8 cellular contexts compared by ENCODE assay signal in genomic region chr18:62637807-62638687, GRCh38.
DNase-seq lines count a peak whose midpoint lies in the region; ATAC-seq and TF ChIP-seq lines count a peak whose summit lies in the region.

No MANE protein-coding gene starts in this region.

- intact Hi-C loops in adrenal gland (cut with DNase I) (no loop called here), mucosa of descending colon (cut with DNase I, micrococcal nuclease) (no loop called here)

- H3K9me3 ChIP-seq in adrenal gland (replicated peaks in 1 of 3) (no peaks in the 10 kb centered on the region), mucosa of descending colon (no peaks in the 10 kb centered on the region)

- H3K4me1 ChIP-seq in adrenal gland (replicated peaks in 1 of 2), result peaks cover 0 to 8% of the 10 kb centered on the region in 2 donors
- H3K4me1 ChIP-seq in mucosa of descending colon (ENCODE audit: low read depth), result no peaks in the 10 kb centered on the region

- H3K36me3 Mint-ChIP-seq in type B pancreatic cell, result no peaks in the 10 kb centered on the region

- ATAC-seq in GM18511 (IDR thresholded peaks at IDR 0.05; ENCODE audit: unreplicated experiment) (peak; percentile 85), HG03442 (IDR thresholded peaks at IDR 0.05; ENCODE audit: unreplicated experiment) (peak; percentile 84), mucosa of descending colon (peak; percentile 67)

- TF ChIP-seq CTCF in adrenal gland (IDR thresholded peaks at IDR 0.05) (peak; percentile 17 to 53 (median 42)), mucosa of descending colon (IDR thresholded peaks at IDR 0.05) (peak; percentile 31), type B pancreatic cell (conservative IDR thresholded peaks at IDR 0.05) (peak; percentile 64)

- DNase-seq in A172 (ENCODE audit: low spot score), result peak; percentile 21
- DNase-seq in T-helper 1 cell, result peak in 4 of 5 donors; percentile 12 to 86 (median 31)
- peak in 5 of 7 donors; percentile 18 to 57 (median 45) for DNase-seq in adrenal gland
- peak in 2 of 3 donors; percentile 62 to 75 for DNase-seq in mucosa of descending colon
- DNase-seq in type B pancreatic cell (ENCODE audit: extremely low spot score, unreplicated experiment), result no peak
- DNase-seq in NCI-H2196 treated with DMSO at 0.1 percent for 48 hours (lab: John Stamatoyannopoulos, UW; ENCODE audit: unreplicated experiment), result no peak

- no peaks in the 10 kb centered on the region for H3K27me3 ChIP-seq in adrenal gland

- H3K27ac Mint-ChIP-seq in type B pancreatic cell, result no peak overlapping the region

- H3K27me3 Mint-ChIP-seq in type B pancreatic cell, result no peaks in the 10 kb centered on the region

- no peak for TF ChIP-seq POLR2A in adrenal gland (IDR thresholded peaks at IDR 0.05)

- peaks cover 8% of the 10 kb centered on the region for H3K9me3 Mint-ChIP-seq in type B pancreatic cell

- H3K4me3 ChIP-seq in adrenal gland, result no peak overlapping the region
- H3K4me3 ChIP-seq in mucosa of descending colon, result no peak overlapping the region

- WGBS in adrenal gland, 4 donors, result 60 to 70% (median 65%) methylated on average over 7 of the region's 7 CpGs

- H3K36me3 ChIP-seq in adrenal gland (replicated peaks in 1 of 2) (no peaks in the 10 kb centered on the region), mucosa of descending colon (ENCODE audit: low read depth) (no peaks in the 10 kb centered on the region)

- no peak overlapping the region for H3K27ac ChIP-seq in adrenal gland

- H3K4me1 Mint-ChIP-seq in type B pancreatic cell (ENCODE audit: unreplicated experiment), result peaks cover 19% of the 10 kb centered on the region

- H3K4me3 Mint-ChIP-seq in type B pancreatic cell, result no peak overlapping the region

Comparison
In these comparisons a context has a peak if more than half of its experiments do, and no peak if none do; other contexts are left out.
1. DNase-seq: peak in A172 (single experiment), T-helper 1 cell (4 of 5), adrenal gland (5 of 7) and mucosa of descending colon (2 of 3); none in type B pancreatic cell (single experiment) and NCI-H2196 treated with DMSO at 0.1 percent for 48 hours (single experiment).
2. Peak in every context shown above with its lines, with median percentiles within 50 percentile points of each other: ATAC-seq and CTCF ChIP-seq.